In the genomic region with DNA sequence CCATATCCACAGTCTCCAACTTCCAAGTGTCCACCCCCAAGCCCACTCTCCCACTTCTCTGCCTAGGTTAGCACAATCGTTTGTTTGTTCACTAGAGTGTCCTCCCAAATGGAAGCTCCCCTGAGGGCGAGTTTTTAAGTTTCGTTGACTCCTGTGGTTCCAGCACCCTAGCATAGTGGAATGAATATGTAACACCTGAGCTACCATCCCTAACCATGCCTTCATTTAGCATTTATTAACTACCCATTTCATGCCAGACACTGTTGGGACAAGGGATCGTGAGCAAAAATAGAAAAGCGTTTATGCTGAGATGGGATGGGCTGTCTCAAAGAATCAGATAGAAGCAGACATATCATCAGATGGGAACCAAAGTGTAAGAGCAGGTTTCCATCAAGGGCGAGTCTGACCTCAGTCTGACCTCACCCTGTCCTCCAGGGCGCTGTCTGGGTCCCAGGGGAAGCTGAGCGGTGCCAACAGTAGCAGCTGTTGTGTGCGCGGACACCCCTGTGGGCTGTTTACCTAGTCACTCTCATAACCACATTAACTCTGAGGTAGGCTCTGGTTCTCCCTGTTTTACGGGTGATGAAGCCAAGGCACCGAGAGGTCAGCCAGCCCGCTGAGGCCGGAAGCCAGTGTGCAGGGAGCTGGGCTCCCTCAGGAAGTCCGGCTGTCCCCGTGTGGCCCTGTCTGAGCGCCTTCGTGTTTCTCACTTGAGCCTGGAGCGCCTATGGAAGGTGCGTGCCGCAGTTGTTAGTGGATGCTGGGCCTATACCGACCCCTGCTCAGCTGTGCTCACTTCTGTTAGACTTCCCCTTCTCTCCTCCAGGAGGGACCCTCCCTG, we compare ENCODE assay signal across 9 cellular contexts. TPM values are rescaled to one million over a fixed set of nuclear protein-coding genes. Genes with fewer than 3 reads are reported as not detected.
DNase-seq lines count a peak whose midpoint lies in the region; ATAC-seq, FAIRE-seq and TF ChIP-seq lines count a peak whose summit lies in the region.
"Had no signal": no experiment of that assay in that cellular context is flagged by ENCODE, and none has a peak within 500 bp of the region (broad histone marks: within the 10 kb centered on the region; RNA-seq: fewer than 3 reads in every experiment).

No MANE protein-coding gene starts in this region.

- H3K4me3 ChIP-seq in HepG2 (replicated peaks in 1 of 3; ENCODE audit: insufficient read depth in 1 of 3, low read depth in 2 of 3, low read length in 3 of 3) (no peak overlapping the region), OCI-LY7 (ENCODE audit: low read depth, low read length, poor library complexity, severe bottlenecking) (no peak overlapping the region)

- ATAC-seq in Right ventricle myocardium inferior (peak; percentile 38), HepG2 (peak; percentile 2)

- H3K79me2 ChIP-seq in HepG2 (ENCODE audit: insufficient read depth, low read length): peaks cover 29% of the 10 kb centered on the region
- peaks cover under 1% of the 10 kb centered on the region; the same call in 1 of the 2 replicates for H3K79me2 ChIP-seq in OCI-LY7 (ENCODE audit: insufficient read depth, low read depth, low read length)

- no peaks in the 10 kb centered on the region for H3K9me3 Mint-ChIP-seq in activated naive CD8-positive, alpha-beta T cell treated with anti-CD3 and anti-CD28 coated beads for 36 hours
- H3K9me3 Mint-ChIP-seq: activated CD4-positive, alpha-beta memory T cell treated with anti-CD3 and anti-CD28 coated beads for 36 hours had no signal

- H3K9me2 ChIP-seq in OCI-LY7 (ENCODE audit: insufficient read depth, low read length): no peaks in the 10 kb centered on the region

- no peak overlapping the region for H3K9ac ChIP-seq in HepG2 (ENCODE audit: insufficient read depth, low read depth, low read length)

- TF ChIP-seq EP300 in HepG2 (IDR thresholded peaks at IDR 0.05; ENCODE audit: low read depth in 2 of 2, low read length in 2 of 2) (no peak), HepG2 (CRISPR knock-in tag; IDR thresholded peaks at IDR 0.05; ENCODE audit: borderline replicate concordance) (no peak)

- FAIRE-seq in HepG2 (lab: Jason Lieb, UNC): no peak
- FAIRE-seq in D721Med (lab: Jason Lieb, UNC): no peak

- H3K36me3 ChIP-seq in HepG2 (replicated peaks in 1 of 2; ENCODE audit: control insufficient read depth in 1 of 2, insufficient read depth in 2 of 2, low read length in 2 of 2) (peaks cover 45 to 84% of the 10 kb centered on the region in 2 experiments), OCI-LY7 (ENCODE audit: insufficient read depth, low read length) (peaks cover 87% of the 10 kb centered on the region)

- peaks cover 24% of the 10 kb centered on the region for H3K36me3 Mint-ChIP-seq in activated naive CD8-positive, alpha-beta T cell treated with anti-CD3 and anti-CD28 coated beads for 36 hours

- intact Hi-C loops in Right ventricle myocardium inferior (cut with DNase I) (no loop called here), cardiac septum (cut with DNase I) (no loop called here), HepG2 (cut with micrococcal nuclease; ENCODE audit: unreplicated experiment) (no loop called here), OCI-LY7 (cut with micrococcal nuclease; ENCODE audit: unreplicated experiment) (no loop called here)

- H3K9me3 ChIP-seq in HepG2 (ENCODE audit: low read length): no peaks in the 10 kb centered on the region
- H3K9me3 ChIP-seq in OCI-LY7 (ENCODE audit: low read length): no peaks in the 10 kb centered on the region

- H3K4me3 Mint-ChIP-seq in activated naive CD8-positive, alpha-beta T cell treated with anti-CD3 and anti-CD28 coated beads for 36 hours: no peak overlapping the region
- H3K4me3 Mint-ChIP-seq: activated CD4-positive, alpha-beta memory T cell treated with anti-CD3 and anti-CD28 coated beads for 36 hours had no signal

- 96% methylated on average over 21 of the region's 22 CpGs for WGBS in HepG2 (ENCODE audit: low lambda C conversion rate)

- H3K4me2 ChIP-seq in HepG2 (ENCODE audit: low read depth, low read length) (no peak overlapping the region), OCI-LY7 (ENCODE audit: low read length) (no peak overlapping the region; the same call in 1 of the 2 replicates)

- DNase-seq in Right ventricle myocardium inferior (ENCODE audit: missing footprints) (no peak), cardiac septum (ENCODE audit: low spot score) (no peak), HepG2 (ENCODE audit: low spot score) (no peak), ureter (ENCODE audit: low spot score) (peak; percentile 61), UCSD-AML1 (lab: John Stamatoyannopoulos, UW; ENCODE audit: unreplicated experiment) (no peak), D721Med (ENCODE audit: insufficient read length, low spot score) (no peak), OCI-LY7 (ENCODE audit: low spot score) (no peak)
- DNase-seq in activated naive CD8-positive, alpha-beta T cell treated with anti-CD3 and anti-CD28 coated beads for 36 hours: no peak
- DNase-seq: activated CD4-positive, alpha-beta memory T cell treated with anti-CD3 and anti-CD28 coated beads for 36 hours had no signal

- TF ChIP-seq CTCF in HepG2 (CRISPR knock-in tag; IDR thresholded peaks at IDR 0.05): no peak
- no peak for TF ChIP-seq CTCF in D721Med (IDR thresholded peaks at IDR 0.05; ENCODE audit: insufficient read depth, missing control alignments)
- TF ChIP-seq CTCF in OCI-LY7 (conservative IDR thresholded peaks at IDR 0.05; ENCODE audit: low read length): no peak

- H3K27ac ChIP-seq in HepG2 (ENCODE audit: extremely low read length, insufficient read depth, low read length) (no peak overlapping the region), OCI-LY7 (ENCODE audit: low read depth, low read length, poor library complexity, severe bottlenecking) (no peak overlapping the region)

- H3K4me1 Mint-ChIP-seq in activated naive CD8-positive, alpha-beta T cell treated with anti-CD3 and anti-CD28 coated beads for 36 hours: peaks cover 25% of the 10 kb centered on the region

- CTCF ChIA-PET in HepG2 (lab: Yijun Ruan, JAX; ENCODE audit: low intra/inter-chr PET ratio, low total read pairs): no interaction called here
- CTCF ChIA-PET in OCI-LY7 (lab: Charles Lee; ENCODE audit: unreplicated experiment): no interaction called here

- no peaks in the 10 kb centered on the region for H3K27me3 Mint-ChIP-seq in activated naive CD8-positive, alpha-beta T cell treated with anti-CD3 and anti-CD28 coated beads for 36 hours
- H3K27me3 Mint-ChIP-seq: activated CD4-positive, alpha-beta memory T cell treated with anti-CD3 and anti-CD28 coated beads for 36 hours had no signal

- TF ChIP-seq RAD21 in HepG2 (CRISPR knock-in tag; IDR thresholded peaks at IDR 0.05): no peak

- peak overlapping the region; percentile 67 for H3K27ac Mint-ChIP-seq in activated naive CD8-positive, alpha-beta T cell treated with anti-CD3 and anti-CD28 coated beads for 36 hours
- H3K27ac Mint-ChIP-seq: activated CD4-positive, alpha-beta memory T cell treated with anti-CD3 and anti-CD28 coated beads for 36 hours had no signal

- in situ Hi-C loops in HepG2 (cut with HindIII; ENCODE audit: extremely low pct_ligation_motif_present, low pct_unique_long_range_greater_than_20kb): no loop called here

- POLR2A ChIA-PET in HepG2 (lab: Yijun Ruan, JAX): interaction anchor here (0.6 to 3.7 kb wide), 8 partner anchors 13 to 149 kb away, joined by 3 to 14 read pairs (median 4); a partner anchor contains a TSS
- POLR2A ChIA-PET in OCI-LY7 (lab: Charles Lee): interaction anchor here (0.7 kb wide), 1 partner anchor 17 kb away, joined by 3 read pairs; no protein-coding TSS in a partner anchor

- H3K4me1 ChIP-seq in HepG2 (ENCODE audit: insufficient read depth, low read length): peaks cover 38% of the 10 kb centered on the region
- peaks cover 1% of the 10 kb centered on the region for H3K4me1 ChIP-seq in OCI-LY7 (ENCODE audit: insufficient read depth, low read length, poor library complexity, severe bottlenecking)

- no TSS peak for BruUV-seq in HepG2 (replicated peaks; lab: Mats Ljungman, UMichigan)
- BruUV-seq in OCI-LY7 (replicated peaks; lab: Mats Ljungman, UMichigan): no TSS peak

- no peaks in the 10 kb centered on the region for H3K27me3 ChIP-seq in HepG2 (ENCODE audit: control insufficient read depth in 1 of 2, insufficient read depth in 2 of 2, low read length in 2 of 2)

- H4K20me1 ChIP-seq in HepG2 (ENCODE audit: insufficient read depth, low read length): peaks cover 12% of the 10 kb centered on the region; the same call in 1 of the 2 replicates
- no peaks in the 10 kb centered on the region for H4K20me1 ChIP-seq in OCI-LY7 (ENCODE audit: insufficient read depth, low read length)

- H2AFZ ChIP-seq in HepG2 (ENCODE audit: low read length) (no peak overlapping the region), OCI-LY7 (ENCODE audit: low read length) (no peak overlapping the region)

- peak; percentile 18 to 41; a peak in 2 of 4 replicates for TF ChIP-seq POLR2A in HepG2 (IDR thresholded peaks at IDR 0.05; ENCODE audit: insufficient read depth in 1 of 2, low read depth in 2 of 2, low read length in 2 of 2)

RNA-seq across cellular contexts. Expression of a gene that starts 6.2 kb away (rescaled TPM):
- total RNA-seq in Right ventricle myocardium inferior (28.2 TPM), cardiac septum (24.2 TPM), HepG2 (2016; rRNA removed; fragmentation: Illumina TruSeq; extraction: Trizol) (161 and 170 TPM in 2 replicates), ureter (45.7 TPM), OCI-LY7 (2022) (43.9 and 50.6 TPM in 2 replicates)
- total RNA-seq in activated naive CD8-positive, alpha-beta T cell treated with anti-CD3 and anti-CD28 coated beads for 36 hours: 10 to 100 TPM; 64.9 to 66.6 TPM
- 13.1 and 14.4 TPM in 2 replicates for total RNA-seq in HepG2 (2016; cell fraction: cytosol; rRNA removed; fragmentation: Illumina TruSeq; extraction: Trizol; ENCODE audit: low read depth)
- total RNA-seq in HepG2 (2016; cell fraction: insoluble cytoplasmic fraction; rRNA removed; fragmentation: Illumina TruSeq; extraction: Trizol): 142 and 170 TPM in 2 replicates
- total RNA-seq in HepG2 (2016; cell fraction: membrane; rRNA removed; fragmentation: Illumina TruSeq; extraction: Trizol): 61.3 and 66.7 TPM in 2 replicates
- total RNA-seq in HepG2 (2016; cell fraction: nucleus; rRNA removed; fragmentation: Illumina TruSeq; extraction: Trizol): 95.4 and 98.2 TPM in 2 replicates
- 97.2 and 105 TPM in 2 replicates for polyA plus RNA-seq in HepG2 (2011; rRNA removed)
- 67.5 and 85.5 TPM in 2 replicates for polyA plus RNA-seq in HepG2 (2011; cell fraction: cytosol; rRNA removed)
- polyA plus RNA-seq in HepG2 (2011; cell fraction: nucleus; rRNA removed): 104 and 124 TPM in 2 replicates
- 42.6 and 44.3 TPM in 2 replicates for polyA plus RNA-seq in HepG2 (2012)
- polyA plus RNA-seq in HepG2 (2016; cell fraction: cytosol; fragmentation: Illumina TruSeq; extraction: Trizol; ENCODE audit: low read depth): 18.7 and 20.0 TPM in 2 replicates
- 172 and 192 TPM in 2 replicates for polyA plus RNA-seq in HepG2 (2016; cell fraction: insoluble cytoplasmic fraction; fragmentation: Illumina TruSeq; extraction: Trizol; ENCODE audit: low read depth)
- polyA plus RNA-seq in HepG2 (2016; cell fraction: membrane; fragmentation: Illumina TruSeq; extraction: Trizol; ENCODE audit: low read depth): 49.0 TPM in 2 replicates
- 178 and 180 TPM in 2 replicates for polyA plus RNA-seq in HepG2 (2016; cell fraction: nucleus; fragmentation: Illumina TruSeq; extraction: Trizol; ENCODE audit: insufficient read depth, low read depth)
- polyA minus RNA-seq in HepG2 (2011; rRNA and poly(A)+ RNA removed; ENCODE audit: low replicate concordance): 256 and 859 TPM in 2 replicates
- polyA minus RNA-seq in HepG2 (2011; cell fraction: cytosol; rRNA and poly(A)+ RNA removed): 126 and 130 TPM in 2 replicates
- polyA minus RNA-seq in HepG2 (2011; cell fraction: nucleus; rRNA and poly(A)+ RNA removed): 93.4 and 142 TPM in 2 replicates
- total RNA-seq in OCI-LY7 (2014; rRNA removed; shearing (Covaris generic)): 33.8 and 34.1 TPM in 2 replicates

RNA-seq across cellular contexts. Expression of a gene that starts 42.4 kb away (rescaled TPM):
- 0.76 TPM for total RNA-seq in Right ventricle myocardium inferior
- total RNA-seq in cardiac septum: 0.54 TPM
- under 1 TPM; 0.58 to 0.84 TPM for total RNA-seq in activated naive CD8-positive, alpha-beta T cell treated with anti-CD3 and anti-CD28 coated beads for 36 hours
- 0.53 and 0.60 TPM in 2 replicates for total RNA-seq in HepG2 (2016; rRNA removed; fragmentation: Illumina TruSeq; extraction: Trizol)
- 0.18 TPM in 1 of 2 replicates, not detected in the other for total RNA-seq in HepG2 (2016; cell fraction: cytosol; rRNA removed; fragmentation: Illumina TruSeq; extraction: Trizol; ENCODE audit: low read depth)
- total RNA-seq in HepG2 (2016; cell fraction: insoluble cytoplasmic fraction; rRNA removed; fragmentation: Illumina TruSeq; extraction: Trizol): 0.41 and 0.92 TPM in 2 replicates
- 0.09 and 0.28 TPM in 2 replicates for total RNA-seq in HepG2 (2016; cell fraction: membrane; rRNA removed; fragmentation: Illumina TruSeq; extraction: Trizol)
- total RNA-seq in HepG2 (2016; cell fraction: nucleus; rRNA removed; fragmentation: Illumina TruSeq; extraction: Trizol): 0.37 and 1.4 TPM in 2 replicates
- 0.48 and 0.73 TPM in 2 replicates for polyA plus RNA-seq in HepG2 (2011; rRNA removed)
- 0.15 and 0.35 TPM in 2 replicates for polyA plus RNA-seq in HepG2 (2011; cell fraction: cytosol; rRNA removed)
- 0.88 and 1.5 TPM in 2 replicates for polyA plus RNA-seq in HepG2 (2011; cell fraction: nucleus; rRNA removed)
- polyA plus RNA-seq in HepG2 (2012): 0.57 and 0.59 TPM in 2 replicates
- polyA plus RNA-seq in HepG2 (2016; cell fraction: cytosol; fragmentation: Illumina TruSeq; extraction: Trizol; ENCODE audit: low read depth): 0.10 TPM in 1 of 2 replicates, not detected in the other
- 0.72 and 1.5 TPM in 2 replicates for polyA plus RNA-seq in HepG2 (2016; cell fraction: insoluble cytoplasmic fraction; fragmentation: Illumina TruSeq; extraction: Trizol; ENCODE audit: low read depth)
- 0.08 TPM in 1 of 2 replicates, not detected in the other for polyA plus RNA-seq in HepG2 (2016; cell fraction: membrane; fragmentation: Illumina TruSeq; extraction: Trizol; ENCODE audit: low read depth)
- polyA plus RNA-seq in HepG2 (2016; cell fraction: nucleus; fragmentation: Illumina TruSeq; extraction: Trizol; ENCODE audit: insufficient read depth, low read depth): 0.74 and 1.3 TPM in 2 replicates
- polyA minus RNA-seq in HepG2 (2011; rRNA and poly(A)+ RNA removed; ENCODE audit: low replicate concordance): 0.48 TPM in 1 of 2 replicates, not detected in the other
- not detected in 2 replicates for polyA minus RNA-seq in HepG2 (2011; cell fraction: cytosol; rRNA and poly(A)+ RNA removed)
- polyA minus RNA-seq in HepG2 (2011; cell fraction: nucleus; rRNA and poly(A)+ RNA removed): 1.3 and 4.0 TPM in 2 replicates
- 0.75 TPM for total RNA-seq in ureter
- 1.1 and 3.2 TPM in 2 replicates for total RNA-seq in OCI-LY7 (2014; rRNA removed; shearing (Covaris generic))
- total RNA-seq in OCI-LY7 (2022): 1.3 TPM in 2 replicates

RNA-seq across cellular contexts. Expression of a gene that starts 44.4 kb away (rescaled TPM):
- total RNA-seq in Right ventricle myocardium inferior: 79.0 TPM
- total RNA-seq in cardiac septum: 77.4 TPM
- total RNA-seq in activated naive CD8-positive, alpha-beta T cell treated with anti-CD3 and anti-CD28 coated beads for 36 hours: 100 to 1,000 TPM; 103 to 106 TPM
- total RNA-seq in HepG2 (2016; rRNA removed; fragmentation: Illumina TruSeq; extraction: Trizol): 132 and 179 TPM in 2 replicates
- 46.7 and 51.0 TPM in 2 replicates for total RNA-seq in HepG2 (2016; cell fraction: cytosol; rRNA removed; fragmentation: Illumina TruSeq; extraction: Trizol; ENCODE audit: low read depth)
- total RNA-seq in HepG2 (2016; cell fraction: insoluble cytoplasmic fraction; rRNA removed; fragmentation: Illumina TruSeq; extraction: Trizol): 140 and 190 TPM in 2 replicates
- total RNA-seq in HepG2 (2016; cell fraction: membrane; rRNA removed; fragmentation: Illumina TruSeq; extraction: Trizol): 65.8 and 75.9 TPM in 2 replicates
- 79.3 and 85.4 TPM in 2 replicates for total RNA-seq in HepG2 (2016; cell fraction: nucleus; rRNA removed; fragmentation: Illumina TruSeq; extraction: Trizol)
- polyA plus RNA-seq in HepG2 (2011; rRNA removed): 47.7 and 54.7 TPM in 2 replicates
- 23.0 and 30.1 TPM in 2 replicates for polyA plus RNA-seq in HepG2 (2011; cell fraction: cytosol; rRNA removed)
- polyA plus RNA-seq in HepG2 (2011; cell fraction: nucleus; rRNA removed): 24.7 and 29.9 TPM in 2 replicates
- polyA plus RNA-seq in HepG2 (2012): 75.2 and 76.1 TPM in 2 replicates
- 45.0 and 48.2 TPM in 2 replicates for polyA plus RNA-seq in HepG2 (2016; cell fraction: cytosol; fragmentation: Illumina TruSeq; extraction: Trizol; ENCODE audit: low read depth)
- polyA plus RNA-seq in HepG2 (2016; cell fraction: insoluble cytoplasmic fraction; fragmentation: Illumina TruSeq; extraction: Trizol; ENCODE audit: low read depth): 221 and 228 TPM in 2 replicates
- polyA plus RNA-seq in HepG2 (2016; cell fraction: membrane; fragmentation: Illumina TruSeq; extraction: Trizol; ENCODE audit: low read depth): 64.6 and 70.7 TPM in 2 replicates
- polyA plus RNA-seq in HepG2 (2016; cell fraction: nucleus; fragmentation: Illumina TruSeq; extraction: Trizol; ENCODE audit: insufficient read depth, low read depth): 97.9 and 98.9 TPM in 2 replicates
- polyA minus RNA-seq in HepG2 (2011; rRNA and poly(A)+ RNA removed; ENCODE audit: low replicate concordance): 61.1 and 62.3 TPM in 2 replicates
- 44.7 and 52.7 TPM in 2 replicates for polyA minus RNA-seq in HepG2 (2011; cell fraction: cytosol; rRNA and poly(A)+ RNA removed)
- 116 and 129 TPM in 2 replicates for polyA minus RNA-seq in HepG2 (2011; cell fraction: nucleus; rRNA and poly(A)+ RNA removed)
- total RNA-seq in ureter: 111 TPM
- total RNA-seq in OCI-LY7 (2014; rRNA removed; shearing (Covaris generic)): 76.4 and 87.1 TPM in 2 replicates
- 118 and 124 TPM in 2 replicates for total RNA-seq in OCI-LY7 (2022)

RNA-seq across cellular contexts. Expression of a gene that starts 47.1 kb away (rescaled TPM):
- 47.1 TPM for total RNA-seq in Right ventricle myocardium inferior
- 50.7 TPM for total RNA-seq in cardiac septum
- total RNA-seq in activated naive CD8-positive, alpha-beta T cell treated with anti-CD3 and anti-CD28 coated beads for 36 hours: 10 to 100 TPM; 20.3 to 25.0 TPM
- 26.8 and 27.9 TPM in 2 replicates for total RNA-seq in HepG2 (2016; rRNA removed; fragmentation: Illumina TruSeq; extraction: Trizol)
- 17.3 and 18.4 TPM in 2 replicates for total RNA-seq in HepG2 (2016; cell fraction: cytosol; rRNA removed; fragmentation: Illumina TruSeq; extraction: Trizol; ENCODE audit: low read depth)
- total RNA-seq in HepG2 (2016; cell fraction: insoluble cytoplasmic fraction; rRNA removed; fragmentation: Illumina TruSeq; extraction: Trizol): 21.1 and 25.4 TPM in 2 replicates
- 36.4 and 39.9 TPM in 2 replicates for total RNA-seq in HepG2 (2016; cell fraction: membrane; rRNA removed; fragmentation: Illumina TruSeq; extraction: Trizol)
- 13.2 and 14.4 TPM in 2 replicates for total RNA-seq in HepG2 (2016; cell fraction: nucleus; rRNA removed; fragmentation: Illumina TruSeq; extraction: Trizol)
- 42.0 and 48.5 TPM in 2 replicates for polyA plus RNA-seq in HepG2 (2011; rRNA removed)
- 38.1 and 38.8 TPM in 2 replicates for polyA plus RNA-seq in HepG2 (2011; cell fraction: cytosol; rRNA removed)
- polyA plus RNA-seq in HepG2 (2011; cell fraction: nucleus; rRNA removed): 36.5 and 41.2 TPM in 2 replicates
- polyA plus RNA-seq in HepG2 (2012): 23.6 and 24.0 TPM in 2 replicates
- polyA plus RNA-seq in HepG2 (2016; cell fraction: cytosol; fragmentation: Illumina TruSeq; extraction: Trizol; ENCODE audit: low read depth): 15.6 and 18.2 TPM in 2 replicates
- 26.9 and 33.5 TPM in 2 replicates for polyA plus RNA-seq in HepG2 (2016; cell fraction: insoluble cytoplasmic fraction; fragmentation: Illumina TruSeq; extraction: Trizol; ENCODE audit: low read depth)
- polyA plus RNA-seq in HepG2 (2016; cell fraction: membrane; fragmentation: Illumina TruSeq; extraction: Trizol; ENCODE audit: low read depth): 35.0 and 37.3 TPM in 2 replicates
- polyA plus RNA-seq in HepG2 (2016; cell fraction: nucleus; fragmentation: Illumina TruSeq; extraction: Trizol; ENCODE audit: insufficient read depth, low read depth): 29.9 and 31.9 TPM in 2 replicates
- 47.3 TPM in 2 replicates for polyA minus RNA-seq in HepG2 (2011; rRNA and poly(A)+ RNA removed; ENCODE audit: low replicate concordance)
- polyA minus RNA-seq in HepG2 (2011; cell fraction: cytosol; rRNA and poly(A)+ RNA removed): 15.6 and 18.5 TPM in 2 replicates
- polyA minus RNA-seq in HepG2 (2011; cell fraction: nucleus; rRNA and poly(A)+ RNA removed): 15.3 and 17.8 TPM in 2 replicates
- 20.8 TPM for total RNA-seq in ureter
- total RNA-seq in OCI-LY7 (2014; rRNA removed; shearing (Covaris generic)): 34.8 and 40.2 TPM in 2 replicates
- total RNA-seq in OCI-LY7 (2022): 32.8 and 38.1 TPM in 2 replicates

RNA-seq across cellular contexts. Expression of a gene that starts 54.0 kb away (rescaled TPM):
- total RNA-seq in Right ventricle myocardium inferior (32.3 TPM), cardiac septum (33.6 TPM), HepG2 (2016; rRNA removed; fragmentation: Illumina TruSeq; extraction: Trizol) (218 and 277 TPM in 2 replicates), ureter (94.2 TPM), OCI-LY7 (2022) (203 and 222 TPM in 2 replicates)
- 100 to 1,000 TPM; 197 to 202 TPM for total RNA-seq in activated naive CD8-positive, alpha-beta T cell treated with anti-CD3 and anti-CD28 coated beads for 36 hours
- 24.5 and 29.0 TPM in 2 replicates for total RNA-seq in HepG2 (2016; cell fraction: cytosol; rRNA removed; fragmentation: Illumina TruSeq; extraction: Trizol; ENCODE audit: low read depth)
- 218 and 232 TPM in 2 replicates for total RNA-seq in HepG2 (2016; cell fraction: insoluble cytoplasmic fraction; rRNA removed; fragmentation: Illumina TruSeq; extraction: Trizol)
- total RNA-seq in HepG2 (2016; cell fraction: membrane; rRNA removed; fragmentation: Illumina TruSeq; extraction: Trizol): 75.9 and 85.9 TPM in 2 replicates
- 147 and 157 TPM in 2 replicates for total RNA-seq in HepG2 (2016; cell fraction: nucleus; rRNA removed; fragmentation: Illumina TruSeq; extraction: Trizol)
- polyA plus RNA-seq in HepG2 (2011; rRNA removed): 111 and 143 TPM in 2 replicates
- 98.4 and 118 TPM in 2 replicates for polyA plus RNA-seq in HepG2 (2011; cell fraction: cytosol; rRNA removed)
- polyA plus RNA-seq in HepG2 (2011; cell fraction: nucleus; rRNA removed): 94.3 and 115 TPM in 2 replicates
- polyA plus RNA-seq in HepG2 (2012): 93.3 and 115 TPM in 2 replicates
- 12.6 and 14.2 TPM in 2 replicates for polyA plus RNA-seq in HepG2 (2016; cell fraction: cytosol; fragmentation: Illumina TruSeq; extraction: Trizol; ENCODE audit: low read depth)
- polyA plus RNA-seq in HepG2 (2016; cell fraction: insoluble cytoplasmic fraction; fragmentation: Illumina TruSeq; extraction: Trizol; ENCODE audit: low read depth): 183 and 215 TPM in 2 replicates
- 30.1 and 37.0 TPM in 2 replicates for polyA plus RNA-seq in HepG2 (2016; cell fraction: membrane; fragmentation: Illumina TruSeq; extraction: Trizol; ENCODE audit: low read depth)
- 178 and 193 TPM in 2 replicates for polyA plus RNA-seq in HepG2 (2016; cell fraction: nucleus; fragmentation: Illumina TruSeq; extraction: Trizol; ENCODE audit: insufficient read depth, low read depth)
- 364 TPM in 2 replicates for polyA minus RNA-seq in HepG2 (2011; rRNA and poly(A)+ RNA removed; ENCODE audit: low replicate concordance)
- polyA minus RNA-seq in HepG2 (2011; cell fraction: cytosol; rRNA and poly(A)+ RNA removed): 190 and 249 TPM in 2 replicates
- polyA minus RNA-seq in HepG2 (2011; cell fraction: nucleus; rRNA and poly(A)+ RNA removed): 60.3 and 96.6 TPM in 2 replicates
- total RNA-seq in OCI-LY7 (2014; rRNA removed; shearing (Covaris generic)): 102 and 105 TPM in 2 replicates
